In the genomic region with DNA sequence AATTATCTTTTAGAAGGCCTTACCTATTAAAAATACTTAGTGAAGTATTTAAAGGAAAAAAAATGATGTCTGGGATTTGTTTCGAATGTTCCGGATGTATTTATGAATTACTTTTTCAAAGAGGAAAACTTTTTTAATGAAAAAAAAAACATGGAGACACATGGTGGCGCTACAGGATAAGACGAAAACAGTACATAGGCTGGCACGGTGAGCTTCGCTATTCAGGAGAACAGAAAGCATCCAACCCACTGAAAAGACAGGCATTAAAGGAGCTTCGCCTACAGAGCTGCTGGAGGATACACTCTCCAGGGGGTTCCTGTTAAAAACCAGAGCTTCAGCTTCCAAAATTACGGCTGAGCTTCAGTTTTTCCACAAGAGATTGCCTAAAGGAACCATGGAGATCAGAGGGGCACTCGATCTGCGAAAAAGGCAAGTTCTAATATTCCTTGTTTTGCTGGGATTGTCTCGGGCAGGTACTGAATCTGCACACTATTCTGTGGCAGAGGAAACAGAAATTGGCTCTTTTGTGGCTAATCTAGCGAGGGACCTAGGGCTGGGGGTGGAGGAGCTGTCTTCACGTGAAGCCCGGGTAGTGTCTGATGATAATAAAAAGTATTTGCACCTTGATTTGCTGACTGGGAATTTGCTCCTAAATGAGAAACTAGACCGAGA, we compare ENCODE assay signal across 9 cellular contexts. TPM values are rescaled to one million over a fixed set of nuclear protein-coding genes. Genes with fewer than 3 reads are reported as not detected.
DNase-seq lines count a peak whose midpoint lies in the region; ATAC-seq and TF ChIP-seq lines count a peak whose summit lies in the region.
"Had no signal": no experiment of that assay in that cellular context is flagged by ENCODE, and none has a peak within 500 bp of the region (broad histone marks: within the 10 kb centered on the region; RNA-seq: fewer than 3 reads in every experiment).

A gene (plus strand): TSS at position 232 of the 672 bp plus-strand sequence. CDS start 163 bp downstream, at position 395.

- peak; percentile 94 for ATAC-seq in Panc1
- peak in 1 of 2 donors; percentile 61 for ATAC-seq in gastrocnemius medialis
- no peak for ATAC-seq in CD8-positive, alpha-beta T cell
- ATAC-seq in GM19023 (IDR thresholded peaks at IDR 0.05; ENCODE audit: unreplicated experiment), result no peak
- no peak for ATAC-seq in HG02610 (IDR thresholded peaks at IDR 0.05; ENCODE audit: unreplicated experiment)

- in situ Hi-C loops in Panc1 (cut with HindIII; ENCODE audit: low pct_unique_long_range_greater_than_20kb, low sequenced_read_pairs), result no loop called here
- in situ Hi-C loops in gastrocnemius medialis (cut with MboI; ENCODE audit: low sequenced_read_pairs in 4 of 4), result loop anchor here in 2 of 4 donors (25.0 kb wide), 1 partner anchor 339 kb away; no protein-coding TSS in a partner anchor

- no TSS peak for BruUV-seq in Panc1 (replicated peaks; lab: Mats Ljungman, UMichigan)

- H3K4me3 ChIP-seq in Panc1 (ENCODE audit: low read depth in 2 of 2, low read length in 2 of 2) (peak within 1 kb of the TSS; percentile 35 to 51), fibroblast of the aortic adventitia (ENCODE audit: low read depth, low read length) (peak within 1 kb of the TSS; percentile 44), gastrocnemius medialis (peak within 1 kb of the TSS; percentile 3 to 47 (median 28))
- H3K4me3 ChIP-seq in CD8-positive, alpha-beta T cell (ENCODE audit: low read depth, low read length), result no peak within 1 kb of the TSS

- CTCF ChIA-PET in Panc1 (lab: Charles Lee), result interaction anchor here (0.6 to 2.1 kb wide), 16 partner anchors 17 to 395 kb away, joined by 3 to 12 read pairs (median 4); a partner anchor contains a TSS
- CTCF ChIA-PET in CD8-positive, alpha-beta T cell (lab: Charles Lee), result interaction anchor here (0.7 to 2.3 kb wide), 8 partner anchors 97 to 344 kb away, joined by 3 to 10 read pairs (median 4); a partner anchor contains a TSS

- intact Hi-C loops in Panc1 (cut with micrococcal nuclease; ENCODE audit: unreplicated experiment) (loop anchor here (5.0 kb wide), 2 partner anchors 189 to 339 kb away; a partner anchor contains a TSS), gastrocnemius medialis (cut with DNase I; ENCODE audit: low total_unique reads) (no loop called here)
- intact Hi-C loops in CD8-positive, alpha-beta T cell (cut with DNase I, micrococcal nuclease), result loop anchor here (5.0 kb wide), 1 partner anchor 339 kb away; no protein-coding TSS in a partner anchor

- TF ChIP-seq CTCF in C4-2B (conservative IDR thresholded peaks at IDR 0.05) (peak; percentile 55), HFFc6 (IDR thresholded peaks at IDR 0.05) (peak; percentile 77), Panc1 (IDR thresholded peaks at IDR 0.05) (peak; percentile 72), fibroblast of the aortic adventitia (IDR thresholded peaks at IDR 0.05; ENCODE audit: insufficient read depth, low read length) (no peak), gastrocnemius medialis (IDR thresholded peaks at IDR 0.05 in 4 of 5, conservative IDR thresholded peaks at IDR 0.05 in 1 of 5) (peak in 1 of 5 experiments; percentile 29)
- TF ChIP-seq CTCF in CD8-positive, alpha-beta T cell (IDR thresholded peaks at IDR 0.05), result no peak

- H3K4me1 Mint-ChIP-seq in HFFc6 (ENCODE audit: low read depth), result peaks cover 12% of the 10 kb centered on the region
- peaks cover 3% of the 10 kb centered on the region for H3K4me1 Mint-ChIP-seq in CD8-positive, alpha-beta T cell (ENCODE audit: low read depth)

- DNase-seq in HFFc6 (peak; percentile 62), Panc1 (ENCODE audit: low read depth, low spot score) (peak; percentile 22), fibroblast of the aortic adventitia (ENCODE audit: low read depth) (peak; percentile 30), gastrocnemius medialis (no peak)
- DNase-seq in CD8-positive, alpha-beta T cell, result no peak

- peaks cover 11% of the 10 kb centered on the region; the same call in 1 of the 2 replicates for H3K9me3 ChIP-seq in Panc1 (ENCODE audit: control insufficient read depth, insufficient read depth, low read depth, low read length)
- H3K9me3 ChIP-seq in gastrocnemius medialis, result peaks cover 0 to 4% (median 4%) of the 10 kb centered on the region in 3 donors
- H3K9me3 ChIP-seq in CD8-positive, alpha-beta T cell (ENCODE audit: low read length), result no peaks in the 10 kb centered on the region

- no peak within 1 kb of the TSS for H3K27ac ChIP-seq in C4-2B
- no peak within 1 kb of the TSS for H3K27ac ChIP-seq in Panc1 (ENCODE audit: low read length)
- no peak within 1 kb of the TSS for H3K27ac ChIP-seq in gastrocnemius medialis
- no peak within 1 kb of the TSS for H3K27ac ChIP-seq in CD8-positive, alpha-beta T cell (ENCODE audit: low read depth, low read length)

- peaks cover 6% of the 10 kb centered on the region for H3K27me3 Mint-ChIP-seq in HFFc6 (ENCODE audit: insufficient read depth)
- H3K27me3 Mint-ChIP-seq in CD8-positive, alpha-beta T cell (ENCODE audit: low read depth), result peaks cover 61% of the 10 kb centered on the region

- H3K36me3 Mint-ChIP-seq in HFFc6 (ENCODE audit: low read depth), result peaks cover 9% of the 10 kb centered on the region; the same call in 1 of the 2 replicates
- no peaks in the 10 kb centered on the region for H3K36me3 Mint-ChIP-seq in CD8-positive, alpha-beta T cell

- H3K36me3 ChIP-seq in Panc1 (ENCODE audit: control insufficient read depth, insufficient read depth, low read length) (no peaks in the 10 kb centered on the region), gastrocnemius medialis (no peaks in the 10 kb centered on the region)
- H3K36me3 ChIP-seq in CD8-positive, alpha-beta T cell (ENCODE audit: insufficient read depth, low read length), result no peaks in the 10 kb centered on the region

- no peak within 1 kb of the TSS; the same call in 1 of the 2 replicates for H3K27ac Mint-ChIP-seq in HFFc6
- no peak within 1 kb of the TSS for H3K27ac Mint-ChIP-seq in CD8-positive, alpha-beta T cell

- H3K27me3 ChIP-seq in Panc1 (ENCODE audit: control insufficient read depth, insufficient read depth, low read length) (peaks cover 3% of the 10 kb centered on the region; the same call in 1 of the 2 replicates), gastrocnemius medialis (peaks cover 0 to 17% (median 0%) of the 10 kb centered on the region in 3 donors)
- peaks cover 13% of the 10 kb centered on the region for H3K27me3 ChIP-seq in CD8-positive, alpha-beta T cell (ENCODE audit: insufficient read depth, low read length)

- H3K4me1 ChIP-seq in Panc1 (ENCODE audit: control insufficient read depth, insufficient read depth, low read length) (no peaks in the 10 kb centered on the region), gastrocnemius medialis (no peaks in the 10 kb centered on the region)
- no peaks in the 10 kb centered on the region for H3K4me1 ChIP-seq in CD8-positive, alpha-beta T cell (ENCODE audit: insufficient read depth, low read length)

- TF ChIP-seq POLR2A in gastrocnemius medialis (IDR thresholded peaks at IDR 0.05), result no peak

- peak within 1 kb of the TSS; percentile 90 for H3K4me3 Mint-ChIP-seq in HFFc6
- no peak within 1 kb of the TSS for H3K4me3 Mint-ChIP-seq in CD8-positive, alpha-beta T cell

- POLR2A ChIA-PET in Panc1 (lab: Charles Lee), result interaction anchor here (0.5 kb wide), 1 partner anchor 335 kb away, joined by 3 read pairs; no protein-coding TSS in a partner anchor
- POLR2A ChIA-PET in CD8-positive, alpha-beta T cell (lab: Charles Lee), result no interaction called here

- peaks cover 31% of the 10 kb centered on the region for H3K9me3 Mint-ChIP-seq in HFFc6
- H3K9me3 Mint-ChIP-seq in CD8-positive, alpha-beta T cell, result peaks cover 15% of the 10 kb centered on the region

RNA-seq across cellular contexts. Expression of the gene that starts here (rescaled TPM):
- total RNA-seq in HFFc6 (2021; fragmentation: NEBNext Ultra II Directional; extraction: Animal tissue kit (Norgen Biotek cat#: 25700)), result 1 to 10 TPM; 1.8 to 3.5 (median 2.7) TPM
- total RNA-seq in Panc1 (2021; ENCODE audit: unreplicated experiment) (0.80 TPM), fibroblast of the aortic adventitia (ENCODE audit: low replicate concordance) (0.45 and 0.74 TPM in 2 replicates), gastrocnemius medialis (1 to 10 TPM in 1 of 4 donors, under 1 TPM in 3; 0.62 to 1.9 (median 0.76) TPM)
- 2.1 TPM for polyA plus RNA-seq in Panc1 (2012; ENCODE audit: insufficient read length)
- not detected for total RNA-seq in CD8-positive, alpha-beta T cell
- total RNA-seq: mononuclear cell had no signal

Comparison
In these comparisons a context has a peak if more than half of its experiments do, and no peak if none do; other contexts are left out.
1. Peak in DNase-seq and H3K4me3 ChIP-seq in fibroblast of the aortic adventitia; RNA of the gene not detected or under 1 TPM.
2. CTCF ChIP-seq: peak in C4-2B (single experiment), HFFc6 (single experiment) and Panc1 (single experiment); none in fibroblast of the aortic adventitia (single experiment) and CD8-positive, alpha-beta T cell (single experiment).
3. DNase-seq: peak in HFFc6 (single experiment) and Panc1 (single experiment); none in gastrocnemius medialis (0 of 2) and CD8-positive, alpha-beta T cell (0 of 7).